In the genomic region with DNA sequence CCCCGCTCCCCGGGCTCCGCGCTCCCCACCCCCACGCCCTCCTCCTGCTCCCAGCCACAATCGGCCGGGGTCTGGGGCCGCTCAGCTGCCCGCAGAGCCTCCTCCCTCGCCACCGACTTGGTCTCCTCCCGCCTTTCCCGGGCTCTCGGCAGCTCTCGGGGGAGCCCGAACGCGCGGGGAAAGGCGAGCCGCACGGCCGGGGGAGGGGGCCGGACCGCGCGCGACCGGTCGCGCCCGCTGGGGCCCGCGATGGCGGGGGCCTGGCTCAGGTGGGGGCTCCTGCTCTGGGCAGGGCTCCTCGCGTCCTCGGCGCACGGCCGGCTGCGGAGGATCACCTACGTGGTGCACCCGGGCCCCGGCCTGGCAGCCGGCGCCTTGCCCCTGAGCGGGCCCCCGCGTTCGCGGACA, we compare ENCODE assay signal across 1 cellular context.
TF ChIP-seq lines count a peak whose summit lies in the region.

No MANE protein-coding gene starts in this region.

TF ChIP-seq in SK-N-SH, 30 proteins besides CTCF, POLR2A, EP300 and RAD21 (continued from another document):
- TF ChIP-seq, protein P1, sequence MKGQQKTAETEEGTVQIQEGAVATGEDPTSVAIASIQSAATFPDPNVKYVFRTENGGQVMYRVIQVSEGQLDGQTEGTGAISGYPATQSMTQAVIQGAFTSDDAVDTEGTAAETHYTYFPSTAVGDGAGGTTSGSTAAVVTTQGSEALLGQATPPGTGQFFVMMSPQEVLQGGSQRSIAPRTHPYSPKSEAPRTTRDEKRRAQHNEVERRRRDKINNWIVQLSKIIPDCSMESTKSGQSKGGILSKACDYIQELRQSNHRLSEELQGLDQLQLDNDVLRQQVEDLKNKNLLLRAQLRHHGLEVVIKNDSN (IDR thresholded peaks at IDR 0.05; ENCODE audit: borderline replicate concordance, low read depth): no peak
- TF ChIP-seq JUND (IDR thresholded peaks at IDR 0.05) (no peak), SIN3A (IDR thresholded peaks at IDR 0.05; ENCODE audit: borderline replicate concordance, low read depth, low read length) (no peak), CHD2 (IDR thresholded peaks at IDR 0.05; ENCODE audit: low read length, partially characterized antibody) (no peak), EZH2phosphoT487 (IDR thresholded peaks at IDR 0.05; ENCODE audit: borderline replicate concordance, low read depth) (no peak), FOXM1 (IDR thresholded peaks at IDR 0.05; ENCODE audit: low read depth) (no peak), RCOR1 (IDR thresholded peaks at IDR 0.05; ENCODE audit: low read length) (no peak)
- TF ChIP-seq, protein P2, sequence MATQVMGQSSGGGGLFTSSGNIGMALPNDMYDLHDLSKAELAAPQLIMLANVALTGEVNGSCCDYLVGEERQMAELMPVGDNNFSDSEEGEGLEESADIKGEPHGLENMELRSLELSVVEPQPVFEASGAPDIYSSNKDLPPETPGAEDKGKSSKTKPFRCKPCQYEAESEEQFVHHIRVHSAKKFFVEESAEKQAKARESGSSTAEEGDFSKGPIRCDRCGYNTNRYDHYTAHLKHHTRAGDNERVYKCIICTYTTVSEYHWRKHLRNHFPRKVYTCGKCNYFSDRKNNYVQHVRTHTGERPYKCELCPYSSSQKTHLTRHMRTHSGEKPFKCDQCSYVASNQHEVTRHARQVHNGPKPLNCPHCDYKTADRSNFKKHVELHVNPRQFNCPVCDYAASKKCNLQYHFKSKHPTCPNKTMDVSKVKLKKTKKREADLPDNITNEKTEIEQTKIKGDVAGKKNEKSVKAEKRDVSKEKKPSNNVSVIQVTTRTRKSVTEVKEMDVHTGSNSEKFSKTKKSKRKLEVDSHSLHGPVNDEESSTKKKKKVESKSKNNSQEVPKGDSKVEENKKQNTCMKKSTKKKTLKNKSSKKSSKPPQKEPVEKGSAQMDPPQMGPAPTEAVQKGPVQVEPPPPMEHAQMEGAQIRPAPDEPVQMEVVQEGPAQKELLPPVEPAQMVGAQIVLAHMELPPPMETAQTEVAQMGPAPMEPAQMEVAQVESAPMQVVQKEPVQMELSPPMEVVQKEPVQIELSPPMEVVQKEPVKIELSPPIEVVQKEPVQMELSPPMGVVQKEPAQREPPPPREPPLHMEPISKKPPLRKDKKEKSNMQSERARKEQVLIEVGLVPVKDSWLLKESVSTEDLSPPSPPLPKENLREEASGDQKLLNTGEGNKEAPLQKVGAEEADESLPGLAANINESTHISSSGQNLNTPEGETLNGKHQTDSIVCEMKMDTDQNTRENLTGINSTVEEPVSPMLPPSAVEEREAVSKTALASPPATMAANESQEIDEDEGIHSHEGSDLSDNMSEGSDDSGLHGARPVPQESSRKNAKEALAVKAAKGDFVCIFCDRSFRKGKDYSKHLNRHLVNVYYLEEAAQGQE (IDR thresholded peaks at IDR 0.05; ENCODE audit: low read depth, low read length): no peak
